Comparison of ENCODE assay signal across 8 cellular contexts in the genomic region with DNA sequence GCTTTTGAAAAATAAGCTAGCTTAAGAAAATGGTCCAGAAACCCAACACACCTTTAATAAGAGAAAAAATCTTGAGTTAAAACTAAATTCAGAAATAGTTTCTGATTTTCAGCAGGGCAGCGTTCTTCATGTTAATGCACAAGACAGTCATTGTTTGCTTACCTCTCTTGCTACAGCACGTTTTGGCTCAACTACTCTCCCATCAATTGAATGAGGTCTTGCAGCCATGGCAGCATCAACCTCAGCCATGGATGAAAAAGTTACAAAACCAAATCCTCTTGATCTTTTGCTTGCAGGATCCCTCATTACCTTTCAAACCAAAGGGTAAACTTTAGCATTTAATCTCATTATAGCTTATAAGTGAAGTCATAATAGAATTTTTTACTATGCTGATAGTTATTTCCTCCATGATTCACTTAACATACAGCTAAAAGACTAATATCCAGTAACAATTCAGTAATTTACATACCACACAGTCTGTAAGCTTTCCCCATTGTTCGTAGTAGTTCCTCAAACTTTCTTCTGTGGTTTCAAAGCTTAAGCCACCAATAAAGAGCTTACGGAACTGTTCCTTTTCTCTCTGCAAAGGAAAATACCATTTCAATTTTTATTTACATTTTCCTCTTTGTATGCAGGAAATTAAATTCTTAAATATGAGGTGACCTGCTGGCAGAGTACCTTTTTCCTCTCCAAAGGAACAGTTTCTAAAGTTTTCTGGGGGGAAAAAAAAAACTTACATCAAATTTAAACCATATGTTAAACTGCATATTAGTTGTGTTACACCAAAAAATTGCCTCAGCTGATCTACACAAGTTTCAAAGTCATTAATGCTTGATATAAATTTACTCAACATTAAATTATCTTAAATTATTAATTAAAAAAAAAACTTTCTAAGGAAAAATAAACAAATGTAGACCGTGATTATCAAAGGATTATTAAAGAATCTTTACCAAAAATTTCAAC. TPM values are rescaled to one million over a fixed set of nuclear protein-coding genes. Genes with fewer than 3 reads are reported as not detected.
DNase-seq lines count a peak whose midpoint lies in the region; ATAC-seq and TF ChIP-seq lines count a peak whose summit lies in the region.

No MANE protein-coding gene starts in this region.

- no peak for TF ChIP-seq POLR2A in HCT116 (IDR thresholded peaks at IDR 0.05; ENCODE audit: borderline replicate concordance, extremely low read depth, insufficient read depth, insufficient read length)

- TF ChIP-seq RAD21 in HCT116 (IDR thresholded peaks at IDR 0.05; ENCODE audit: low read depth), result no peak

- CTCF ChIA-PET in HCT116 (lab: Charles Lee), result interaction anchor here (0.8 to 2.5 kb wide), 5 partner anchors 106 to 305 kb away, joined by 3 to 13 read pairs (median 3); no protein-coding TSS in a partner anchor

- DNase-seq in HCT116 (ENCODE audit: low read depth, low spot score) (no peak), SIG-M5 treated with dmso at 0.1 percent for 504 hours (lab: John Stamatoyannopoulos, UW; ENCODE audit: unreplicated experiment) (peak; percentile 88), fibroblast of pulmonary artery (ENCODE audit: low read depth) (no peak), DMS153 (lab: John Stamatoyannopoulos, UW) (no peak)

- H3K4me3 ChIP-seq in HCT116 (replicated peaks in 1 of 2; ENCODE audit: low read depth in 1 of 2, low read length in 2 of 2) (0 out of 4 replicates have a peak overlapping the region, but pooled peaks of 1 of the 2 experiments have one; percentile 1), fibroblast of pulmonary artery (replicated peaks; ENCODE audit: low read depth, low read length) (peak overlapping the region; percentile 91), skeletal muscle tissue (ENCODE audit: low read length in 3 of 3) (peak overlapping the region; percentile 100)

- H3K27me3 ChIP-seq in HCT116 (ENCODE audit: insufficient read depth, low read length) (no peaks in the 10 kb centered on the region), skeletal muscle tissue (ENCODE audit: control insufficient read depth in 3 of 3, insufficient read depth in 3 of 3, low read length in 3 of 3) (no peaks in the 10 kb centered on the region)

- ATAC-seq in HCT116 (no peak), HG03175 (IDR thresholded peaks at IDR 0.05; ENCODE audit: unreplicated experiment) (no peak), HG02870 (IDR thresholded peaks at IDR 0.05; ENCODE audit: unreplicated experiment) (no peak), HG02763 (IDR thresholded peaks at IDR 0.05; ENCODE audit: unreplicated experiment) (no peak)

- no peaks in the 10 kb centered on the region for H3K9me2 ChIP-seq in HCT116 (ENCODE audit: insufficient read depth)

- POLR2A ChIA-PET in HCT116 (lab: Charles Lee), result interaction anchor here (1.2 to 1.7 kb wide), 7 partner anchors 10 to 305 kb away, joined by 3 to 11 read pairs (median 4); a partner anchor contains a TSS

- H3K9me3 ChIP-seq in HCT116 (ENCODE audit: control insufficient read depth in 1 of 2, insufficient read depth in 1 of 2, low read depth in 1 of 2, low read length in 2 of 2) (no peaks in the 10 kb centered on the region), skeletal muscle tissue (ENCODE audit: control insufficient read depth in 3 of 3, low read length in 3 of 3) (no peaks in the 10 kb centered on the region)

- no peak overlapping the region for H2AFZ ChIP-seq in HCT116 (ENCODE audit: low read depth, low read length, poor library complexity, severe bottlenecking)

- no peak for TF ChIP-seq CTCF in HCT116 (IDR thresholded peaks at IDR 0.05 in 2 of 3, conservative IDR thresholded peaks at IDR 0.05 in 1 of 3; ENCODE audit: borderline replicate concordance in 1 of 3, insufficient read depth in 1 of 3, low read depth in 2 of 3, low read length in 2 of 3)
- no peak for TF ChIP-seq CTCF in fibroblast of pulmonary artery (IDR thresholded peaks at IDR 0.05; ENCODE audit: low read length, missing control alignments)

- intact Hi-C loops in HCT116 (cut with micrococcal nuclease), result loop anchor here (1.0 to 2.0 kb wide), 2 partner anchors 168 to 305 kb away; no protein-coding TSS in a partner anchor

- no peak overlapping the region for H3K27ac ChIP-seq in HCT116 (ENCODE audit: low read depth, low read length)
- no peak overlapping the region for H3K27ac ChIP-seq in skeletal muscle tissue (ENCODE audit: low read depth, low read length)

- RAD21 ChIA-PET in HCT116 (lab: Charles Lee; ENCODE audit: low non-redundant PET in 1 of 2, low total read pairs in 2 of 2, uncharacterized antibody in 2 of 2, unreplicated experiment in 2 of 2), result interaction anchor here in 1 of 2 experiments (1.1 kb wide), 1 partner anchor 305 kb away, joined by 3 read pairs; no protein-coding TSS in a partner anchor

- peaks cover 0 to 20% of the 10 kb centered on the region in 2 experiments; a peak in 2 of 4 replicates for H3K4me1 ChIP-seq in HCT116 (ENCODE audit: control insufficient read depth in 1 of 2, insufficient read depth in 2 of 2, low read length in 2 of 2)
- peaks cover 20 to 42% (median 33%) of the 10 kb centered on the region in 3 donors for H3K4me1 ChIP-seq in skeletal muscle tissue (ENCODE audit: control insufficient read depth in 3 of 3, insufficient read depth in 3 of 3, low read length in 3 of 3)

- BruUV-seq in HCT116 (replicated peaks; lab: Mats Ljungman, UMichigan), result no TSS peak

- no peak overlapping the region for H3K9ac ChIP-seq in HCT116 (ENCODE audit: low read length)
- peak overlapping the region in 2 of 3 donors; percentile 100 for H3K9ac ChIP-seq in skeletal muscle tissue (ENCODE audit: low read depth in 1 of 3, low read length in 3 of 3)

- H3K4me2 ChIP-seq in HCT116 (ENCODE audit: low read length), result peak overlapping the region; percentile 71

- H4K20me1 ChIP-seq in HCT116 (ENCODE audit: insufficient read depth), result peaks cover 69% of the 10 kb centered on the region

- H3K36me3 ChIP-seq in HCT116 (ENCODE audit: control insufficient read depth in 1 of 2, insufficient read depth in 2 of 2, low read length in 2 of 2), result peaks cover 61 to 69% of the 10 kb centered on the region in 2 experiments
- H3K36me3 ChIP-seq in skeletal muscle tissue (ENCODE audit: control insufficient read depth in 3 of 3, insufficient read depth in 3 of 3, low read length in 3 of 3), result peaks cover 30 to 55% (median 48%) of the 10 kb centered on the region in 3 donors

- H3K79me2 ChIP-seq in HCT116 (ENCODE audit: insufficient read depth, low read length), result peaks cover 90% of the 10 kb centered on the region

TF ChIP-seq in HCT116, 20 proteins besides CTCF, POLR2A, EP300 and RAD21:
- TF ChIP-seq CBX3 (IDR thresholded peaks at IDR 0.05; ENCODE audit: low read depth), result no peak
- no peak for TF ChIP-seq FOSL1 (IDR thresholded peaks at IDR 0.05; ENCODE audit: low read depth)
- TF ChIP-seq EGR1 (IDR thresholded peaks at IDR 0.05; ENCODE audit: low read depth), result no peak
- TF ChIP-seq, protein P1, sequence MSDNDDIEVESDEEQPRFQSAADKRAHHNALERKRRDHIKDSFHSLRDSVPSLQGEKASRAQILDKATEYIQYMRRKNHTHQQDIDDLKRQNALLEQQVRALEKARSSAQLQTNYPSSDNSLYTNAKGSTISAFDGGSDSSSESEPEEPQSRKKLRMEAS (IDR thresholded peaks at IDR 0.05), result no peak
- no peak for TF ChIP-seq JUND (IDR thresholded peaks at IDR 0.05)
- TF ChIP-seq TCF7L2 (IDR thresholded peaks at IDR 0.05; ENCODE audit: borderline replicate concordance, extremely low read depth, insufficient read depth, insufficient read length), result no peak
- peak; percentile 50 for TF ChIP-seq POLR2AphosphoS5 (IDR thresholded peaks at IDR 0.05; ENCODE audit: low read depth, low read length)

RNA-seq across cellular contexts. Expression of a gene that starts 3.1 kb away (rescaled TPM):
- total RNA-seq in HCT116 (2021; ENCODE audit: unreplicated experiment) (870 TPM), skeletal muscle tissue (99.7 TPM)
- polyA plus RNA-seq in HCT116 (2012), result 635 and 851 TPM in 2 replicates

RNA-seq across cellular contexts. Expression of a gene that starts 4.1 kb away (rescaled TPM):
- 274 TPM for total RNA-seq in HCT116 (2021; ENCODE audit: unreplicated experiment)
- polyA plus RNA-seq in HCT116 (2012), result 57.7 and 80.0 TPM in 2 replicates
- 48.0 TPM for total RNA-seq in skeletal muscle tissue

RNA-seq across cellular contexts. Expression of a gene that starts 45.4 kb away (rescaled TPM):
- 27.0 TPM for total RNA-seq in HCT116 (2021; ENCODE audit: unreplicated experiment)
- polyA plus RNA-seq in HCT116 (2012), result 9.7 and 16.0 TPM in 2 replicates
- total RNA-seq in skeletal muscle tissue, result under 0.01 TPM

Comparison
In these comparisons a context has a peak if more than half of its experiments do, and no peak if none do; other contexts are left out.
1. RNA of a gene that starts 45.4 kb away (total RNA-seq): 27.0 TPM in HCT116 (single experiment); under 0.01 TPM in skeletal muscle tissue (single experiment); every median in the first group is over 10 times any median in the second.